22 cellular contexts compared by ENCODE assay signal in the genomic region with DNA sequence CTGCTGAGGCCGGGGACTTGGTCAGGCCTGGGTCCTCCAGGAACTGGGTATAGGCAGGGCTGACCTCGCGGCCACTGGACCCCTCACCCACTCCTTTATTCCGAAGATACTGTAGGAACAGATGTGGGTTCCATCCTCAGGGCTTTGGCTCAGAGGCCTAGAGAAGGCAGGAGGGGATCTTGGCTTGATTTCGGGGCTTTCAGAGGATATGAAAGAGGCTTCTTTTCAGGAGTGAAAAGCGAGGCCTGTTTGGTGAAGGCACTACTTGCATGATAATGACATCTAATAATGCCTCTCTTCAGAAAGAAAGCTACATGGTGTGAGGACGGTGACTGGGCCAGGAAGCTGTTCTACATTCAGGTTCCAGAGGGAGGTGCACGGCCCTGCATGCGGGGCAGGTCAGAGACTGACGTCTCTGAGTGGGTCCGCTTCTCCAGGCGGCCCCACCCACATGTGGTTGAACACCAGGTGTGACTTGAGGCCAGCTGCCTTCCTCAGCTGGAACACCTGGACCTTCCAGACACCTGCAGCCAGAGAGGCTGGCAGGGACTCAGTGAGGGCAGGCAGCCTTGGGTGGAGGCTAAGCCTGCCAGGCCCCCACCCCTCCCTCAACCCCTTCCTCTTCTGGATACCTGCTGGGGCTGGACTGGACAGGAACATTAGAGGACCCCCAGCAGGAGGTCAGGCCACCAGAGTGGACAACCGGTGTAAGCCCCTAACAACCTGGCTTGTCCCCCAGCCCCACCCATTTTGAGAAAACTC. TPM values are rescaled to one million over a fixed set of nuclear protein-coding genes. Genes with fewer than 3 reads are reported as not detected.
A peak's percentile ranks its signal among the peaks of the same experiment; 100 is the strongest.
DNase-seq lines count a peak whose midpoint lies in the region; ATAC-seq, FAIRE-seq and TF ChIP-seq lines count a peak whose summit lies in the region.
"Had no signal": no experiment of that assay in that cellular context is flagged by ENCODE, and none has a peak within 500 bp of the region (broad histone marks: within the 10 kb centered on the region; RNA-seq: fewer than 3 reads in every experiment).

No MANE protein-coding gene starts in this region.

- BruUV-seq in HepG2 (replicated peaks; lab: Mats Ljungman, UMichigan), result no TSS peak

- POLR2A ChIA-PET in HepG2 (lab: Yijun Ruan, JAX), result interaction anchor here (1.1 to 2.7 kb wide), 7 partner anchors 9 to 151 kb away, joined by 5 to 18 read pairs (median 6); partner anchors contain the start of genes HIGD1A and NKTR

- H4K20me1 ChIP-seq in HepG2 (ENCODE audit: insufficient read depth, low read length), result no peaks in the 10 kb centered on the region

- peak overlapping the region; percentile 78 for H3K9ac ChIP-seq in HepG2 (ENCODE audit: insufficient read depth, low read depth, low read length)

- H3K79me2 ChIP-seq in HepG2 (ENCODE audit: insufficient read depth, low read length), result no peaks in the 10 kb centered on the region

- no peak for TF ChIP-seq RAD21 in HepG2 (CRISPR knock-in tag; IDR thresholded peaks at IDR 0.05)

- 98% methylated on average over 10 of the region's 13 CpGs for WGBS in HepG2 (ENCODE audit: low lambda C conversion rate)
- 89% methylated on average over 3 of the region's 13 CpGs for WGBS in right lobe of liver (ENCODE audit: insufficient coverage, low coverage, low lambda C conversion rate, missing lambda C conversion rate)

- in situ Hi-C loops in HepG2 (cut with HindIII; ENCODE audit: extremely low pct_ligation_motif_present, low pct_unique_long_range_greater_than_20kb), result no loop called here

- CTCF ChIA-PET in HepG2 (lab: Yijun Ruan, JAX; ENCODE audit: low intra/inter-chr PET ratio, low total read pairs), result interaction anchor here (1.5 kb wide), 1 partner anchor 97 kb away, joined by 5 read pairs; no protein-coding TSS in a partner anchor

- H3K4me3 ChIP-seq in HepG2 (replicated peaks in 1 of 3; ENCODE audit: insufficient read depth in 1 of 3, low read depth in 2 of 3, low read length in 3 of 3), result no peak overlapping the region
- H3K4me3 ChIP-seq in right lobe of liver, result no peak overlapping the region
- peak overlapping the region in 23 of 59 donors; percentile 0 to 47 (median 27) for H3K4me3 ChIP-seq in dorsolateral prefrontal cortex
- H3K4me3 ChIP-seq in mucosa of descending colon, result no peak overlapping the region
- H3K4me3 ChIP-seq: esophagus muscularis mucosa, Peyer's patch had no signal

- H3K36me3 ChIP-seq in HepG2 (replicated peaks in 1 of 2; ENCODE audit: control insufficient read depth in 1 of 2, insufficient read depth in 2 of 2, low read length in 2 of 2), result no peaks in the 10 kb centered on the region
- no peaks in the 10 kb centered on the region for H3K36me3 ChIP-seq in right lobe of liver
- no peaks in the 10 kb centered on the region for H3K36me3 ChIP-seq in mucosa of descending colon (ENCODE audit: low read depth)
- H3K36me3 ChIP-seq: esophagus muscularis mucosa, Peyer's patch had no signal

- no peak for ATAC-seq in HepG2
- ATAC-seq in right lobe of liver, result no peak
- peak; percentile 40 for ATAC-seq in mucosa of descending colon
- ATAC-seq in GM21723 (IDR thresholded peaks at IDR 0.05; ENCODE audit: unreplicated experiment), result no peak
- no peak for ATAC-seq in omental fat pad (ENCODE audit: low FRiP score)
- ATAC-seq: stimulated activated naive CD8-positive, alpha-beta T cell treated with anti-CD3 and anti-CD28 coated beads, Interleukin-15, Interleukin-2, amounts not matched to agents 100 U/mL and 50 U/mL, for 24 hours had no signal

- TF ChIP-seq POLR2A in HepG2 (IDR thresholded peaks at IDR 0.05; ENCODE audit: insufficient read depth in 1 of 2, low read depth in 2 of 2, low read length in 2 of 2) (no peak), right lobe of liver (IDR thresholded peaks at IDR 0.05) (no peak)

- no peak for FAIRE-seq in HepG2 (lab: Jason Lieb, UNC)
- FAIRE-seq: small intestine had no signal

- H2AFZ ChIP-seq in HepG2 (ENCODE audit: low read length), result no peak overlapping the region

- peak overlapping the region; percentile 97 for H3K27ac ChIP-seq in HepG2 (ENCODE audit: extremely low read length, insufficient read depth, low read length)
- H3K27ac ChIP-seq in right lobe of liver, result no peak overlapping the region
- H3K27ac ChIP-seq in dorsolateral prefrontal cortex, result peak overlapping the region; percentile 83 to 100 (median 100)
- H3K27ac ChIP-seq: Peyer's patch had no signal

- TF ChIP-seq CTCF in HepG2 (CRISPR knock-in tag; IDR thresholded peaks at IDR 0.05) (no peak), right lobe of liver (IDR thresholded peaks at IDR 0.05) (no peak), dorsolateral prefrontal cortex (IDR thresholded peaks at IDR 0.05 in 54 of 56, conservative IDR thresholded peaks at IDR 0.05 in 2 of 56; ENCODE audit: low read depth in 1 of 56, partially characterized antibody in 56 of 56) (peak in 2 of 56 donors; percentile 5 to 10), mucosa of descending colon (IDR thresholded peaks at IDR 0.05) (no peak), omental fat pad (IDR thresholded peaks at IDR 0.05) (no peak)

- H3K27me3 ChIP-seq in HepG2 (ENCODE audit: control insufficient read depth in 1 of 2, insufficient read depth in 2 of 2, low read length in 2 of 2) (no peaks in the 10 kb centered on the region), right lobe of liver (no peaks in the 10 kb centered on the region), dorsolateral prefrontal cortex (no peaks in the 10 kb centered on the region)
- H3K27me3 ChIP-seq: esophagus muscularis mucosa, Peyer's patch had no signal

- intact Hi-C loops in HepG2 (cut with micrococcal nuclease; ENCODE audit: unreplicated experiment), result loop anchor here (5.0 kb wide), 2 partner anchors 81 to 131 kb away; partner anchors contain the start of genes NKTR and ZBTB47
- intact Hi-C loops in right lobe of liver (cut with DNase I), result loop anchor here in 1 of 2 donors (10.0 kb wide), 1 partner anchor 49 kb away; the partner anchor contains the start of gene KLHL40
- intact Hi-C loops in dorsolateral prefrontal cortex (cut with DNase I), result no loop called here
- intact Hi-C loops in mucosa of descending colon (cut with DNase I, micrococcal nuclease), result no loop called here

- no peaks in the 10 kb centered on the region for H3K9me3 ChIP-seq in HepG2 (ENCODE audit: low read length)
- no peaks in the 10 kb centered on the region for H3K9me3 ChIP-seq in right lobe of liver
- H3K9me3 ChIP-seq in mucosa of descending colon, result no peaks in the 10 kb centered on the region
- H3K9me3 ChIP-seq: esophagus muscularis mucosa, Peyer's patch had no signal

- peaks cover 64% of the 10 kb centered on the region for H3K4me1 ChIP-seq in HepG2 (ENCODE audit: insufficient read depth, low read length)
- H3K4me1 ChIP-seq in right lobe of liver, result no peaks in the 10 kb centered on the region
- no peaks in the 10 kb centered on the region for H3K4me1 ChIP-seq in mucosa of descending colon (ENCODE audit: low read depth)
- H3K4me1 ChIP-seq: Peyer's patch had no signal

- no peak for DNase-seq in HepG2 (ENCODE audit: low spot score)
- no peak for DNase-seq in right lobe of liver
- peak in 7 of 10 donors; percentile 63 to 80 (median 74) for DNase-seq in dorsolateral prefrontal cortex
- no peak for DNase-seq in mucosa of descending colon
- no peak for DNase-seq in SW480 (ENCODE audit: low spot score)
- no peak for DNase-seq in activated CD4-positive, alpha-beta T cell treated with anti-CD3 and anti-CD28 coated beads for 48 hours
- no peak for DNase-seq in omental fat pad (ENCODE audit: low spot score)
- DNase-seq: activated CD4-positive, CD25-positive, alpha-beta regulatory T cell treated with anti-CD3 and anti-CD28 coated beads, Interleukin-2, amount 50 U/mL, for 72 hours; activated T-cell treated with anti-CD3 and anti-CD28 coated beads, Interleukin-2, amount 50 U/mL, for 48 hours; cortex of kidney; DMS153; KBM-7; NCI-H1417 treated with DMSO at 0.1 percent for 48 hours; NCI-H526; small intestine; stimulated activated naive CD8-positive, alpha-beta T cell treated with anti-CD3 and anti-CD28 coated beads, Interleukin-15, Interleukin-2, amounts not matched to agents 100 U/mL and 50 U/mL, for 24 hours had no signal

- TF ChIP-seq EP300 in HepG2 (IDR thresholded peaks at IDR 0.05; ENCODE audit: low read depth in 2 of 2, low read length in 2 of 2) (no peak), HepG2 (CRISPR knock-in tag; IDR thresholded peaks at IDR 0.05; ENCODE audit: borderline replicate concordance) (no peak)

- peak overlapping the region; percentile 68 for H3K4me2 ChIP-seq in HepG2 (ENCODE audit: low read depth, low read length)

RNA-seq across cellular contexts. Expression of gene HHATL, which starts 31.1 kb away (rescaled TPM):
- total RNA-seq in HepG2 (2016; rRNA removed; fragmentation: Illumina TruSeq; extraction: Trizol), result not detected in 2 replicates
- not detected in 2 replicates for total RNA-seq in HepG2 (2016; cell fraction: cytosol; rRNA removed; fragmentation: Illumina TruSeq; extraction: Trizol; ENCODE audit: low read depth)
- total RNA-seq in HepG2 (2016; cell fraction: insoluble cytoplasmic fraction; rRNA removed; fragmentation: Illumina TruSeq; extraction: Trizol), result not detected in 2 replicates
- total RNA-seq in HepG2 (2016; cell fraction: membrane; rRNA removed; fragmentation: Illumina TruSeq; extraction: Trizol), result not detected in 2 replicates
- 0.62 TPM in 1 of 2 replicates, not detected in the other for total RNA-seq in HepG2 (2016; cell fraction: nucleus; rRNA removed; fragmentation: Illumina TruSeq; extraction: Trizol)
- polyA plus RNA-seq in HepG2 (2011; rRNA removed), result 0.04 and 0.26 TPM in 2 replicates
- 0.08 TPM in 2 replicates for polyA plus RNA-seq in HepG2 (2011; cell fraction: cytosol; rRNA removed)
- 0.74 and 1.2 TPM in 2 replicates for polyA plus RNA-seq in HepG2 (2011; cell fraction: nucleus; rRNA removed)
- not detected in 2 replicates for polyA plus RNA-seq in HepG2 (2012)
- not detected in 2 replicates for polyA plus RNA-seq in HepG2 (2016; cell fraction: cytosol; fragmentation: Illumina TruSeq; extraction: Trizol; ENCODE audit: low read depth)
- not detected in 2 replicates for polyA plus RNA-seq in HepG2 (2016; cell fraction: insoluble cytoplasmic fraction; fragmentation: Illumina TruSeq; extraction: Trizol; ENCODE audit: low read depth)
- not detected in 2 replicates for polyA plus RNA-seq in HepG2 (2016; cell fraction: membrane; fragmentation: Illumina TruSeq; extraction: Trizol; ENCODE audit: low read depth)
- not detected in 2 replicates for polyA plus RNA-seq in HepG2 (2016; cell fraction: nucleus; fragmentation: Illumina TruSeq; extraction: Trizol; ENCODE audit: insufficient read depth, low read depth)
- polyA minus RNA-seq in HepG2 (2011; rRNA and poly(A)+ RNA removed; ENCODE audit: low replicate concordance), result not detected in 2 replicates
- polyA minus RNA-seq in HepG2 (2011; cell fraction: cytosol; rRNA and poly(A)+ RNA removed), result not detected in 2 replicates
- 0.62 TPM in 1 of 2 replicates, not detected in the other for polyA minus RNA-seq in HepG2 (2011; cell fraction: nucleus; rRNA and poly(A)+ RNA removed)
- 1 to 10 TPM in 1 of 6 experiments, under 1 TPM in 2, not detected in 3; 0.29 to 1.0 (median 0.60) TPM for total RNA-seq in right lobe of liver
- 100 to 1,000 TPM in 90 of 120 experiments, 10 to 100 TPM in 30; 39.4 to 400 (median 145) TPM for total RNA-seq in dorsolateral prefrontal cortex
- total RNA-seq in mucosa of descending colon, result under 1 TPM in 1 of 3 donors, not detected in 2; 0.70 TPM
- not detected for total RNA-seq in omental fat pad
- total RNA-seq: H4, lung microvascular endothelial cell, neural crest cell had no signal

RNA-seq across cellular contexts. Expression of gene CCDC13, which starts 39.4 kb away (rescaled TPM):
- total RNA-seq in HepG2 (2016; rRNA removed; fragmentation: Illumina TruSeq; extraction: Trizol) (0.22 TPM in 1 of 2 replicates, not detected in the other), right lobe of liver (1 to 10 TPM; 1.2 to 2.5 (median 1.6) TPM), dorsolateral prefrontal cortex (10 to 100 TPM in 9 of 120 experiments, 1 to 10 TPM in 110, under 1 TPM in 1; 0.52 to 15.0 (median 6.0) TPM), mucosa of descending colon (1 to 10 TPM; 2.2 to 3.3 (median 3.0) TPM), omental fat pad (1 to 10 TPM; 1.1 to 2.6 (median 1.9) TPM)
- not detected in 2 replicates for total RNA-seq in HepG2 (2016; cell fraction: cytosol; rRNA removed; fragmentation: Illumina TruSeq; extraction: Trizol; ENCODE audit: low read depth)
- total RNA-seq in HepG2 (2016; cell fraction: insoluble cytoplasmic fraction; rRNA removed; fragmentation: Illumina TruSeq; extraction: Trizol), result 0.19 TPM in 1 of 2 replicates, not detected in the other
- 0.31 and 0.34 TPM in 2 replicates for total RNA-seq in HepG2 (2016; cell fraction: membrane; rRNA removed; fragmentation: Illumina TruSeq; extraction: Trizol)
- total RNA-seq in HepG2 (2016; cell fraction: nucleus; rRNA removed; fragmentation: Illumina TruSeq; extraction: Trizol), result not detected in 2 replicates
- 0.51 and 0.68 TPM in 2 replicates for polyA plus RNA-seq in HepG2 (2011; rRNA removed)
- 0.09 and 0.26 TPM in 2 replicates for polyA plus RNA-seq in HepG2 (2011; cell fraction: cytosol; rRNA removed)
- polyA plus RNA-seq in HepG2 (2011; cell fraction: nucleus; rRNA removed), result 1.6 and 2.5 TPM in 2 replicates
- polyA plus RNA-seq in HepG2 (2012), result 0.43 and 0.89 TPM in 2 replicates
- 0.42 TPM in 1 of 2 replicates, not detected in the other for polyA plus RNA-seq in HepG2 (2016; cell fraction: cytosol; fragmentation: Illumina TruSeq; extraction: Trizol; ENCODE audit: low read depth)
- polyA plus RNA-seq in HepG2 (2016; cell fraction: insoluble cytoplasmic fraction; fragmentation: Illumina TruSeq; extraction: Trizol; ENCODE audit: low read depth), result 0.41 TPM in 1 of 2 replicates, not detected in the other
- 0.27 and 0.39 TPM in 2 replicates for polyA plus RNA-seq in HepG2 (2016; cell fraction: membrane; fragmentation: Illumina TruSeq; extraction: Trizol; ENCODE audit: low read depth)
- polyA plus RNA-seq in HepG2 (2016; cell fraction: nucleus; fragmentation: Illumina TruSeq; extraction: Trizol; ENCODE audit: insufficient read depth, low read depth), result not detected in 2 replicates
- 0.30 TPM in 1 of 2 replicates, not detected in the other for polyA minus RNA-seq in HepG2 (2011; rRNA and poly(A)+ RNA removed; ENCODE audit: low replicate concordance)
- polyA minus RNA-seq in HepG2 (2011; cell fraction: cytosol; rRNA and poly(A)+ RNA removed), result not detected in 2 replicates
- polyA minus RNA-seq in HepG2 (2011; cell fraction: nucleus; rRNA and poly(A)+ RNA removed), result 1.4 and 2.0 TPM in 2 replicates
- total RNA-seq: H4 had no signal

RNA-seq across cellular contexts. Expression of gene KLHL40, which starts 48.3 kb away (rescaled TPM):
- total RNA-seq in HepG2 (2016; rRNA removed; fragmentation: Illumina TruSeq; extraction: Trizol) (not detected in 2 replicates), right lobe of liver (under 1 TPM in 2 of 6 experiments, not detected in 4; 0.19 to 0.68 TPM), dorsolateral prefrontal cortex (under 1 TPM in 16 of 120 experiments, not detected in 104; 0.16 to 0.51 (median 0.24) TPM), mucosa of descending colon (not detected), omental fat pad (under 1 TPM in 1 of 4 donors, not detected in 3; 0.19 TPM)
- total RNA-seq in HepG2 (2016; cell fraction: cytosol; rRNA removed; fragmentation: Illumina TruSeq; extraction: Trizol; ENCODE audit: low read depth), result not detected in 2 replicates
- total RNA-seq in HepG2 (2016; cell fraction: insoluble cytoplasmic fraction; rRNA removed; fragmentation: Illumina TruSeq; extraction: Trizol), result not detected in 2 replicates
- not detected in 2 replicates for total RNA-seq in HepG2 (2016; cell fraction: membrane; rRNA removed; fragmentation: Illumina TruSeq; extraction: Trizol)
- total RNA-seq in HepG2 (2016; cell fraction: nucleus; rRNA removed; fragmentation: Illumina TruSeq; extraction: Trizol), result not detected in 2 replicates
- not detected in 2 replicates for polyA plus RNA-seq in HepG2 (2011; rRNA removed)
- not detected in 2 replicates for polyA plus RNA-seq in HepG2 (2011; cell fraction: cytosol; rRNA removed)
- not detected in 2 replicates for polyA plus RNA-seq in HepG2 (2011; cell fraction: nucleus; rRNA removed)
- not detected in 2 replicates for polyA plus RNA-seq in HepG2 (2012)
- polyA plus RNA-seq in HepG2 (2016; cell fraction: cytosol; fragmentation: Illumina TruSeq; extraction: Trizol; ENCODE audit: low read depth), result not detected in 2 replicates
- polyA plus RNA-seq in HepG2 (2016; cell fraction: insoluble cytoplasmic fraction; fragmentation: Illumina TruSeq; extraction: Trizol; ENCODE audit: low read depth), result not detected in 2 replicates
- polyA plus RNA-seq in HepG2 (2016; cell fraction: membrane; fragmentation: Illumina TruSeq; extraction: Trizol; ENCODE audit: low read depth), result not detected in 2 replicates
- not detected in 2 replicates for polyA plus RNA-seq in HepG2 (2016; cell fraction: nucleus; fragmentation: Illumina TruSeq; extraction: Trizol; ENCODE audit: insufficient read depth, low read depth)
- 0.12 TPM in 1 of 2 replicates, not detected in the other for polyA minus RNA-seq in HepG2 (2011; rRNA and poly(A)+ RNA removed; ENCODE audit: low replicate concordance)
- not detected in 2 replicates for polyA minus RNA-seq in HepG2 (2011; cell fraction: cytosol; rRNA and poly(A)+ RNA removed)
- polyA minus RNA-seq in HepG2 (2011; cell fraction: nucleus; rRNA and poly(A)+ RNA removed), result not detected in 2 replicates
- total RNA-seq: H4, lung microvascular endothelial cell, neural crest cell, Peyer's patch had no signal

Comparison
In these comparisons a context has a peak if more than half of its experiments do, and no peak if none do; other contexts are left out.
1. H3K27ac ChIP-seq: peak in HepG2 (single experiment) and dorsolateral prefrontal cortex (59 of 59); none in right lobe of liver (0 of 3).
2. DNase-seq: peak in dorsolateral prefrontal cortex (7 of 10); none in HepG2 (single experiment), right lobe of liver (0 of 3), mucosa of descending colon (0 of 3), SW480 (single experiment), activated CD4-positive, alpha-beta T cell treated with anti-CD3 and anti-CD28 coated beads for 48 hours (single experiment) and omental fat pad (single experiment).
3. RNA of gene HHATL, which starts 31.1 kb away (total RNA-seq): 39.4 to 400 TPM in dorsolateral prefrontal cortex; not detected in omental fat pad, 0.70 TPM in mucosa of descending colon, 0.29 to 1.0 TPM in right lobe of liver and 0.62 TPM in HepG2; every median in the first group is over 10 times any median in the second.